25 cellular contexts compared by ENCODE assay signal in genomic region chr1:210321552-210321951, GRCh38. TPM values are rescaled to one million over a fixed set of nuclear protein-coding genes. Genes with fewer than 3 reads are reported as not detected.
DNase-seq lines count a peak whose midpoint lies in the region; ATAC-seq and TF ChIP-seq lines count a peak whose summit lies in the region.
"Had no signal": no experiment of that assay in that cellular context is flagged by ENCODE, and none has a peak within 500 bp of the region (broad histone marks: within the 10 kb centered on the region; RNA-seq: fewer than 3 reads in every experiment).

No MANE protein-coding gene starts in this region.

- H3K27ac ChIP-seq in RWPE1 = peak overlapping the region; percentile 70
- H3K27ac ChIP-seq in OCI-LY7 (ENCODE audit: low read depth, low read length, poor library complexity, severe bottlenecking) = no peak overlapping the region
- H3K27ac ChIP-seq: parathyroid adenoma, sigmoid colon, testis, VCaP had no signal

- H3K9me2 ChIP-seq in OCI-LY7 (ENCODE audit: insufficient read depth, low read length) = no peaks in the 10 kb centered on the region

- H3K4me1 ChIP-seq in OCI-LY7 (ENCODE audit: insufficient read depth, low read length, poor library complexity, severe bottlenecking) = no peaks in the 10 kb centered on the region
- H3K4me1 ChIP-seq: parathyroid adenoma, sigmoid colon, testis had no signal

- TF ChIP-seq CTCF in RWPE1 (conservative IDR thresholded peaks at IDR 0.05; ENCODE audit: low read depth) = no peak
- no peak for TF ChIP-seq CTCF in epithelial cell of esophagus (IDR thresholded peaks at IDR 0.05; ENCODE audit: insufficient read depth, low read depth, low read length, missing control alignments)
- TF ChIP-seq CTCF in osteocyte (IDR thresholded peaks at IDR 0.05) = no peak
- no peak for TF ChIP-seq CTCF in OCI-LY7 (conservative IDR thresholded peaks at IDR 0.05; ENCODE audit: low read length)
- no peak for TF ChIP-seq CTCF in GM13977 (IDR thresholded peaks at IDR 0.05; ENCODE audit: extremely low read depth, insufficient read depth, missing control alignments)

- CTCF ChIA-PET in RWPE1 (lab: Yijun Ruan, JAX) = no interaction called here
- CTCF ChIA-PET in OCI-LY7 (lab: Charles Lee; ENCODE audit: unreplicated experiment) = no interaction called here

- no peak for ATAC-seq in HG03108 (IDR thresholded peaks at IDR 0.05; ENCODE audit: unreplicated experiment)
- ATAC-seq: naive thymus-derived CD4-positive, alpha-beta T cell; stimulated activated memory B cell treated with anti-CD40 and anti-IgM and Interleukin-4, amounts not matched to agents 10 μg/mL and 1 μg/mL and 100 μg/mL, for 72 hours had no signal

- no peaks in the 10 kb centered on the region for H3K79me2 ChIP-seq in OCI-LY7 (ENCODE audit: insufficient read depth, low read depth, low read length)
- H3K79me2 ChIP-seq: parathyroid adenoma had no signal

- POLR2A ChIA-PET in RWPE1 (lab: Yijun Ruan, JAX; ENCODE audit: low non-redundant PET) (no interaction called here), OCI-LY7 (lab: Charles Lee) (interaction anchor here (0.6 kb wide), 1 partner anchor 11 kb away, joined by 3 read pairs; no protein-coding TSS in a partner anchor)

- no peak overlapping the region for H3K4me2 ChIP-seq in OCI-LY7 (ENCODE audit: low read length)

- H3K9me3 ChIP-seq in OCI-LY7 (ENCODE audit: low read length) = peaks cover 10% of the 10 kb centered on the region; the same call in 1 of the 2 replicates
- H3K9me3 ChIP-seq: sigmoid colon, testis had no signal

- H3K4me3 ChIP-seq in epithelial cell of esophagus (ENCODE audit: low read length) = no peak overlapping the region
- no peak overlapping the region for H3K4me3 ChIP-seq in OCI-LY7 (ENCODE audit: low read depth, low read length, poor library complexity, severe bottlenecking)
- H3K4me3 ChIP-seq: sigmoid colon, testis had no signal

- BruUV-seq in OCI-LY7 (replicated peaks; lab: Mats Ljungman, UMichigan) = no TSS peak

- H3K27ac Mint-ChIP-seq in osteocyte (ENCODE audit: unreplicated experiment) = peak overlapping the region; percentile 56
- H3K27ac Mint-ChIP-seq: dendritic cell treated with granulocyte-macrophage colony-stimulating factor and Interleukin-4, amounts not matched to agents 40 ng/mL and 50 ng/mL, for 4 days; memory B cell; naive thymus-derived CD4-positive, alpha-beta T cell; stimulated activated memory B cell treated with anti-CD40 and anti-IgM and Interleukin-4, amounts not matched to agents 10 μg/mL and 1 μg/mL and 100 μg/mL, for 72 hours; T-helper 1 cell treated with Interleukin-12 subunit alpha and Interleukin-12 subunit beta and Interleukin-4 antibody, amounts not matched to agents 30 μg/mL and 1 μg/mL, for 36 hours had no signal

- peaks cover 6% of the 10 kb centered on the region for H3K36me3 Mint-ChIP-seq in osteocyte (ENCODE audit: unreplicated experiment)

- peaks cover 19% of the 10 kb centered on the region for H3K9me3 Mint-ChIP-seq in osteocyte (ENCODE audit: unreplicated experiment)

- DNase-seq in ELF-1 (ENCODE audit: low read depth, low spot score) (peak; percentile 73), RWPE1 (ENCODE audit: low spot score) (peak; percentile 86), epithelial cell of esophagus (ENCODE audit: low read depth) (peak; percentile 96), osteocyte (ENCODE audit: extremely low spot score, unreplicated experiment) (no peak), OCI-LY7 (ENCODE audit: low spot score) (no peak), GM13977 (ENCODE audit: low spot score) (no peak)
- DNase-seq: activated CD4-positive, alpha-beta T cell treated with anti-CD3 and anti-CD28 coated beads, Interleukin-2, amount 50 U/mL, for 4 hours; activated CD8-positive, alpha-beta memory T cell treated with anti-CD3 and anti-CD28 coated beads, Interleukin-2, amount 50 U/mL, for 48 hours; activated effector memory CD4-positive, alpha-beta T cell treated with Interleukin-2 at 50 U/mL for 16 hours; HCEC 1CT; kidney glomerular epithelial cell; naive thymus-derived CD4-positive, alpha-beta T cell; NCI-H1092 treated with DMSO at 0.1 percent for 48 hours; NCI-H2107; NCI-H526 treated with DMSO at 0.1 percent for 48 hours; OCI-M1; sigmoid colon; testis had no signal

- H3K4me1 Mint-ChIP-seq in osteocyte (ENCODE audit: unreplicated experiment) = peaks cover 2% of the 10 kb centered on the region

- intact Hi-C loops in OCI-LY7 (cut with micrococcal nuclease; ENCODE audit: unreplicated experiment) = no loop called here

- no peaks in the 10 kb centered on the region for H4K20me1 ChIP-seq in OCI-LY7 (ENCODE audit: insufficient read depth, low read length)

- no peaks in the 10 kb centered on the region for H3K36me3 ChIP-seq in OCI-LY7 (ENCODE audit: insufficient read depth, low read length)
- H3K36me3 ChIP-seq: sigmoid colon had no signal

- no peak overlapping the region for H3K4me3 Mint-ChIP-seq in osteocyte (ENCODE audit: unreplicated experiment)
- H3K4me3 Mint-ChIP-seq: dendritic cell treated with granulocyte-macrophage colony-stimulating factor and Interleukin-4, amounts not matched to agents 40 ng/mL and 50 ng/mL, for 4 days; memory B cell; naive thymus-derived CD4-positive, alpha-beta T cell; stimulated activated memory B cell treated with anti-CD40 and anti-IgM and Interleukin-4, amounts not matched to agents 10 μg/mL and 1 μg/mL and 100 μg/mL, for 72 hours; T-helper 1 cell treated with Interleukin-12 subunit alpha and Interleukin-12 subunit beta and Interleukin-4 antibody, amounts not matched to agents 30 μg/mL and 1 μg/mL, for 36 hours had no signal

- in situ Hi-C loops in GM13977 (cut with MboI; ENCODE audit: low pct_unique_long_range_greater_than_20kb, low sequenced_read_pairs, unreplicated experiment) = loop anchor here (25.0 kb wide), 1 partner anchor 459 kb away; no protein-coding TSS in a partner anchor

- H2AFZ ChIP-seq in OCI-LY7 (ENCODE audit: low read length) = no peak overlapping the region
- H2AFZ ChIP-seq: parathyroid adenoma had no signal

- H3K27me3 Mint-ChIP-seq in osteocyte (ENCODE audit: unreplicated experiment) = peaks cover 10% of the 10 kb centered on the region

RNA-seq across cellular contexts. Expression of gene HHAT, which starts 7.2 kb away (rescaled TPM):
- 6.0 and 7.0 TPM in 2 replicates for total RNA-seq in osteocyte
- 5.2 and 5.4 TPM in 2 replicates for total RNA-seq in OCI-LY7 (2014; rRNA removed; shearing (Covaris generic))
- 9.5 and 11.1 TPM in 2 replicates for total RNA-seq in OCI-LY7 (2022)

Comparison
In these comparisons a context has a peak if more than half of its experiments do, and no peak if none do; other contexts are left out.
1. DNase-seq: peak in ELF-1 (single experiment), RWPE1 (single experiment) and epithelial cell of esophagus (single experiment); none in osteocyte (single experiment), OCI-LY7 (single experiment) and GM13977 (single experiment).